In genomic region chr2:45284621-45284995, GRCh38 we compare ENCODE assay signal across 17 cellular contexts.
"Had no signal": no experiment of that assay in that cellular context is flagged by ENCODE, and none has a peak within 500 bp of the region (broad histone marks: within the 10 kb centered on the region; RNA-seq: fewer than 3 reads in every experiment).

No MANE protein-coding gene starts in this region.

- H3K27ac ChIP-seq: dorsolateral prefrontal cortex, esophagus muscularis mucosa, heart right ventricle, sigmoid colon, stomach had no signal

- H3K27ac Mint-ChIP-seq: naive thymus-derived CD4-positive, alpha-beta T cell; nephron progenitor cell; type B pancreatic cell had no signal

- DNase-seq: cortex of kidney; dorsolateral prefrontal cortex; effector CD8-positive, alpha-beta T cell; gastrocnemius medialis; heart right ventricle; hypothalamus; kidney glomerular epithelial cell; naive thymus-derived CD4-positive, alpha-beta T cell; nephron progenitor cell; posterior cingulate gyrus; sigmoid colon; stimulated activated CD4-positive, alpha-beta T cell treated with anti-CD3 and anti-CD28 coated beads, Interleukin-12 subunit alpha, Interleukin-12 subunit beta, amount 100 ng/mL, for 4 hours; stimulated activated naive CD4-positive, alpha-beta T cell; stomach; substantia nigra had no signal

- H3K36me3 Mint-ChIP-seq: naive thymus-derived CD4-positive, alpha-beta T cell; type B pancreatic cell had no signal

- ATAC-seq: naive thymus-derived CD4-positive, alpha-beta T cell had no signal

- H3K9me3 ChIP-seq: esophagus muscularis mucosa, gastrocnemius medialis, sigmoid colon had no signal

- H3K9me3 Mint-ChIP-seq: type B pancreatic cell had no signal

- H3K27me3 ChIP-seq: gastrocnemius medialis, sigmoid colon, stomach had no signal

- H3K4me3 Mint-ChIP-seq: naive thymus-derived CD4-positive, alpha-beta T cell; nephron progenitor cell; type B pancreatic cell had no signal

- H3K36me3 ChIP-seq: esophagus muscularis mucosa, gastrocnemius medialis, heart right ventricle, sigmoid colon, stomach had no signal

- H3K4me1 ChIP-seq: esophagus muscularis mucosa, gastrocnemius medialis, heart right ventricle, sigmoid colon had no signal

- H3K4me3 ChIP-seq: dorsolateral prefrontal cortex, esophagus muscularis mucosa, gastrocnemius medialis, heart right ventricle, sigmoid colon, stomach had no signal
